9 cellular contexts compared by ENCODE assay signal in the genomic region with DNA sequence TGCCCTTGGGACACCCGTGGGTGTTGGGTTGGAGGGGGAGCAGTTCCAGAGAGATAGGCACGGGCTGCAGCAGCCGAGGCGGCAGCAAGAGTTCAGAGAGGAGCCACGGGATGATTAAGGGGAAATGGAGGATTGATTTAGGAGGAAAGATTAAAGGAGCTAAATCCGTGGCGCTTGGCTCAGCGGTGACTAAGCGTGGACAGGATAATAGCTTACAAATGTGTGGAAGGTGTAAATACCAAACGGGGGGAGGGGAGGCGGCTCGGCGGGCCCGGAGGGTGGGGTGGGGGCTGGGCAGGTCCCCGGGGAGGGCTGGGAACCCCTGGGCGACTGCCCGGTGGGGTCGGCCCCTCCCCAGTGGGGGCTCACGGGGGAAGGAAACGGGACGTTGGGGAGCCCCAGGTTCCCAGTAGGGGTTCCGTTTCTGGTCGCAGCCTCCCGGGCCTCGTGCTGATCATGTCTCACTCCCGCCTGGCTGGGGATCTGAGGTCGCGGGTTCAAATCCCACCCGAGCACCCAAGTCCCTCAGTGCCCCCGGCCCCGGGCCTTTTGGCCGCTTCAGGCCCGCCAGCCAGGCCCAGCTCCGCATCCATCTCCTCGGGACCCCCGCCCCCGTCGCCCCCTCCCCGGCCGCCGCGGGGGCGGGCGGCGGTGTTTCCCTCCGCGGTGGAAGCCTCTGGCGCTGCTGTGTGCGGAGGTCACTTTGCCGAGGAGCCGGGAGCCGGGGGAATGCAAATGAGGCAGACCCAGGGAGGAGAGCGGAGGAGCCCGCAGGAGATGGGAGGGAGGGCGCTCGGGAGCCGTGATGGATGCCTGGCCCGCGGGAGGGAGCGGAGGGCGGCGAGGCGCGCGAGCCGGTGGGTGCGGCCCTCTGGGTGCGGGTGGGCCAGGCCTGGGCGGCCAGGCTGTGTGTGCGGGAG. TPM values are rescaled to one million over a fixed set of nuclear protein-coding genes. Genes with fewer than 3 reads are reported as not detected.
DNase-seq lines count a peak whose midpoint lies in the region; ATAC-seq, FAIRE-seq and TF ChIP-seq lines count a peak whose summit lies in the region.
"Had no signal": no experiment of that assay in that cellular context is flagged by ENCODE, and none has a peak within 500 bp of the region (broad histone marks: within the 10 kb centered on the region; RNA-seq: fewer than 3 reads in every experiment).

No MANE protein-coding gene starts in this region.

- FAIRE-seq in GM12892 (lab: Jason Lieb, UNC), result no peak

- H3K36me3 ChIP-seq in GM23338 (ENCODE audit: insufficient read depth) (no peaks in the 10 kb centered on the region), sigmoid colon (no peaks in the 10 kb centered on the region)

- H3K9me3 Mint-ChIP-seq in GM23338, result no peaks in the 10 kb centered on the region

- 3% methylated on average over 70 of the region's 70 CpGs for WGBS in sigmoid colon, 2 donors

- H3K9me2 ChIP-seq in GM23338 (ENCODE audit: insufficient read depth), result no peaks in the 10 kb centered on the region

- H2AFZ ChIP-seq in GM23338, result peak overlapping the region; percentile 97; the same call in 1 of the 2 replicates

- intact Hi-C loops in sigmoid colon (cut with DNase I) (loop anchor here (2.0 kb wide), 1 partner anchor 118 kb away; no protein-coding TSS in a partner anchor), posterior vena cava (cut with DNase I) (no loop called here)

- POLR2A ChIA-PET in RWPE1 (lab: Yijun Ruan, JAX; ENCODE audit: low non-redundant PET), result interaction anchor here (0.6 kb wide), 1 partner anchor 119 kb away, joined by 3 read pairs; no protein-coding TSS in a partner anchor

- no peaks in the 10 kb centered on the region; the same call in 2 of the 3 replicates for H3K36me3 Mint-ChIP-seq in GM23338 (ENCODE audit: low read depth)

- DNase-seq in GM23338 (ENCODE audit: low spot score), result peak; percentile 92
- peak; percentile 74 for DNase-seq in RWPE1 (ENCODE audit: low spot score)
- DNase-seq in glomerular visceral epithelial cell (ENCODE audit: extremely low spot score), result peak; percentile 54
- peak; percentile 80 for DNase-seq in sigmoid colon
- no peak for DNase-seq in posterior vena cava (ENCODE audit: low spot score)
- no peak for DNase-seq in GM12892 (ENCODE audit: insufficient read length)
- no peak for DNase-seq in NK-92 treated with Interleukin-12 subunit alpha and Interleukin-12 subunit beta, amount 100 ng/mL, for 24 hours (lab: John Stamatoyannopoulos, UW)

- H3K4me1 Mint-ChIP-seq in GM23338, result peaks cover 70% of the 10 kb centered on the region

- peaks cover 22% of the 10 kb centered on the region for H3F3A ChIP-seq in GM23338 (replicated peaks; ENCODE audit: low read depth)

- TF ChIP-seq CTCF in GM23338 (conservative IDR thresholded peaks at IDR 0.05; ENCODE audit: low read depth in 2 of 2) (peak in 1 of 2 experiments; percentile 30; a peak in 2 of 4 replicates), RWPE1 (conservative IDR thresholded peaks at IDR 0.05; ENCODE audit: low read depth) (no peak), sigmoid colon (IDR thresholded peaks at IDR 0.05) (peak in 1 of 4 experiments; percentile 4)

- no peaks in the 10 kb centered on the region for H4K20me1 ChIP-seq in GM23338 (replicated peaks; ENCODE audit: insufficient read depth)

- H3K79me2 ChIP-seq in GM23338 (replicated peaks; ENCODE audit: insufficient read depth), result no peaks in the 10 kb centered on the region

- H3K4me1 ChIP-seq in GM23338 (ENCODE audit: insufficient read depth) (peaks cover 29% of the 10 kb centered on the region), sigmoid colon (peaks cover 0 to 31% (median 27%) of the 10 kb centered on the region in 4 donors)

- H3K9me3 ChIP-seq in sigmoid colon, result no peaks in the 10 kb centered on the region

- H3K4me3 Mint-ChIP-seq in GM23338, result peak overlapping the region; percentile 70

- TF ChIP-seq POLR2A in sigmoid colon (IDR thresholded peaks at IDR 0.05), result no peak
- no peak for TF ChIP-seq POLR2A in GM12892 (IDR thresholded peaks at IDR 0.05; ENCODE audit: low read depth, low read length)

- CTCF ChIA-PET in RWPE1 (lab: Yijun Ruan, JAX), result interaction anchor here (0.5 kb wide), 1 partner anchor 227 kb away, joined by 3 read pairs; no protein-coding TSS in a partner anchor

- H3K27me3 ChIP-seq in GM23338 (ENCODE audit: insufficient read depth) (peaks cover 29% of the 10 kb centered on the region), sigmoid colon (peaks cover 0 to 17% (median 0%) of the 10 kb centered on the region in 3 donors)

- peak overlapping the region; percentile 44; the same call in 1 of the 2 replicates for H3K27ac Mint-ChIP-seq in GM23338

- TF ChIP-seq EP300 in sigmoid colon (IDR thresholded peaks at IDR 0.05), result no peak

- ATAC-seq in GM23338 (peak; percentile 75), HG03460 (IDR thresholded peaks at IDR 0.05; ENCODE audit: unreplicated experiment) (no peak)

- peaks cover 24% of the 10 kb centered on the region for H3K27me3 Mint-ChIP-seq in GM23338 (ENCODE audit: insufficient read depth, low read depth, poor library complexity)

- H3K4me3 ChIP-seq in GM23338 (peak overlapping the region; percentile 64), sigmoid colon (peak overlapping the region; percentile 18 to 49 (median 43))

- peak overlapping the region; percentile 69 for H3K27ac ChIP-seq in GM23338 (ENCODE audit: low read depth)
- H3K27ac ChIP-seq in RWPE1, result peak overlapping the region; percentile 50
- peak overlapping the region; percentile 81 to 88 (median 83) for H3K27ac ChIP-seq in sigmoid colon

- peak overlapping the region; percentile 79 for H3K4me2 ChIP-seq in GM23338

TF ChIP-seq in GM23338, 12 proteins besides CTCF, POLR2A, EP300 and RAD21:
- TF ChIP-seq CREB1 (CRISPR knock-in tag; IDR thresholded peaks at IDR 0.05; ENCODE audit: low read depth) (no peak), EZH2 (IDR thresholded peaks at IDR 0.05; ENCODE audit: low read depth, unreplicated experiment) (no peak), POLR2AphosphoS5 (IDR thresholded peaks at IDR 0.05; ENCODE audit: low read depth) (peak; percentile 18; the same call in 1 of the 2 replicates), JUNB (IDR thresholded peaks at IDR 0.05; ENCODE audit: unreplicated experiment) (no peak), EZH2phosphoT487 (IDR thresholded peaks at IDR 0.05; ENCODE audit: unreplicated experiment) (no peak)
- TF ChIP-seq, protein P1, sequence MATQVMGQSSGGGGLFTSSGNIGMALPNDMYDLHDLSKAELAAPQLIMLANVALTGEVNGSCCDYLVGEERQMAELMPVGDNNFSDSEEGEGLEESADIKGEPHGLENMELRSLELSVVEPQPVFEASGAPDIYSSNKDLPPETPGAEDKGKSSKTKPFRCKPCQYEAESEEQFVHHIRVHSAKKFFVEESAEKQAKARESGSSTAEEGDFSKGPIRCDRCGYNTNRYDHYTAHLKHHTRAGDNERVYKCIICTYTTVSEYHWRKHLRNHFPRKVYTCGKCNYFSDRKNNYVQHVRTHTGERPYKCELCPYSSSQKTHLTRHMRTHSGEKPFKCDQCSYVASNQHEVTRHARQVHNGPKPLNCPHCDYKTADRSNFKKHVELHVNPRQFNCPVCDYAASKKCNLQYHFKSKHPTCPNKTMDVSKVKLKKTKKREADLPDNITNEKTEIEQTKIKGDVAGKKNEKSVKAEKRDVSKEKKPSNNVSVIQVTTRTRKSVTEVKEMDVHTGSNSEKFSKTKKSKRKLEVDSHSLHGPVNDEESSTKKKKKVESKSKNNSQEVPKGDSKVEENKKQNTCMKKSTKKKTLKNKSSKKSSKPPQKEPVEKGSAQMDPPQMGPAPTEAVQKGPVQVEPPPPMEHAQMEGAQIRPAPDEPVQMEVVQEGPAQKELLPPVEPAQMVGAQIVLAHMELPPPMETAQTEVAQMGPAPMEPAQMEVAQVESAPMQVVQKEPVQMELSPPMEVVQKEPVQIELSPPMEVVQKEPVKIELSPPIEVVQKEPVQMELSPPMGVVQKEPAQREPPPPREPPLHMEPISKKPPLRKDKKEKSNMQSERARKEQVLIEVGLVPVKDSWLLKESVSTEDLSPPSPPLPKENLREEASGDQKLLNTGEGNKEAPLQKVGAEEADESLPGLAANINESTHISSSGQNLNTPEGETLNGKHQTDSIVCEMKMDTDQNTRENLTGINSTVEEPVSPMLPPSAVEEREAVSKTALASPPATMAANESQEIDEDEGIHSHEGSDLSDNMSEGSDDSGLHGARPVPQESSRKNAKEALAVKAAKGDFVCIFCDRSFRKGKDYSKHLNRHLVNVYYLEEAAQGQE (IDR thresholded peaks at IDR 0.05; ENCODE audit: unreplicated experiment), result peak; percentile 3

RNA-seq across cellular contexts. Expression of a gene that starts 8.1 kb away (rescaled TPM):
- 3.6 TPM in 1 of 2 replicates, not detected in the other for total RNA-seq in GM23338 (2014; rRNA removed; shearing (Covaris generic))
- polyA plus RNA-seq in GM23338 (2016; fragmentation: Nextera tagmentation; extraction: Ambion mirVana), result 0.13 and 0.40 TPM in 2 replicates
- under 1 TPM in 1 of 4 donors, not detected in 3; under 0.01 TPM for total RNA-seq in sigmoid colon
- under 1 TPM in 1 of 3 donors, not detected in 2; 0.07 TPM for polyA plus RNA-seq in sigmoid colon
- total RNA-seq in posterior vena cava, result under 1 TPM in 1 of 2 donors, not detected in 1; 0.38 TPM
- polyA plus RNA-seq in GM12892 (2012; ENCODE audit: missing spikeins), result not detected
- total RNA-seq: dermis microvascular lymphatic vessel endothelial cell had no signal

RNA-seq across cellular contexts. Expression of a gene that starts 21.2 kb away (rescaled TPM):
- 232 and 252 TPM in 2 replicates for total RNA-seq in GM23338 (2014; rRNA removed; shearing (Covaris generic))
- polyA plus RNA-seq in GM23338 (2016; fragmentation: Nextera tagmentation; extraction: Ambion mirVana) (34.4 and 36.5 TPM in 2 replicates), sigmoid colon (10 to 100 TPM in 1 of 3 donors, 1 to 10 TPM in 2; 5.5 to 37.3 (median 6.6) TPM)
- total RNA-seq in sigmoid colon (10 to 100 TPM; 12.5 to 39.1 (median 23.5) TPM), posterior vena cava (10 to 100 TPM; 42.9 to 51.1 TPM)
- 0.61 TPM for polyA plus RNA-seq in GM12892 (2012; ENCODE audit: missing spikeins)

RNA-seq across cellular contexts. Expression of a gene that starts 21.5 kb away (rescaled TPM):
- 13.7 and 25.6 TPM in 2 replicates for total RNA-seq in GM23338 (2014; rRNA removed; shearing (Covaris generic))
- polyA plus RNA-seq in GM23338 (2016; fragmentation: Nextera tagmentation; extraction: Ambion mirVana) (5.6 TPM in 2 replicates), sigmoid colon (1 to 10 TPM in 2 of 3 donors, not detected in 1; 1.2 to 3.9 TPM)
- total RNA-seq in sigmoid colon (1 to 10 TPM in 3 of 4 donors, under 1 TPM in 1; 0.71 to 3.0 (median 1.6) TPM), posterior vena cava (1 to 10 TPM; 3.0 to 3.2 TPM)
- 0.19 TPM for polyA plus RNA-seq in GM12892 (2012; ENCODE audit: missing spikeins)
- total RNA-seq: dermis microvascular lymphatic vessel endothelial cell had no signal

RNA-seq across cellular contexts. Expression of a gene that starts 23.7 kb away (rescaled TPM):
- 33.8 and 37.3 TPM in 2 replicates for total RNA-seq in GM23338 (2014; rRNA removed; shearing (Covaris generic))
- polyA plus RNA-seq in GM23338 (2016; fragmentation: Nextera tagmentation; extraction: Ambion mirVana) (25.2 and 27.0 TPM in 2 replicates), sigmoid colon (10 to 100 TPM; 42.6 to 52.8 (median 44.2) TPM)
- total RNA-seq in sigmoid colon (10 to 100 TPM; 13.9 to 24.7 (median 21.3) TPM), posterior vena cava (10 to 100 TPM; 33.9 to 42.8 TPM)
- 26.6 TPM for polyA plus RNA-seq in GM12892 (2012; ENCODE audit: missing spikeins)

RNA-seq across cellular contexts. Expression of a gene that starts 49.0 kb away (rescaled TPM):
- total RNA-seq in GM23338 (2014; rRNA removed; shearing (Covaris generic)), result 164 and 207 TPM in 2 replicates
- polyA plus RNA-seq in GM23338 (2016; fragmentation: Nextera tagmentation; extraction: Ambion mirVana) (94.9 and 102 TPM in 2 replicates), sigmoid colon (10 to 100 TPM in 1 of 3 donors, 1 to 10 TPM in 2; 2.8 to 15.6 (median 7.8) TPM)
- total RNA-seq in sigmoid colon (10 to 100 TPM; 34.6 to 83.6 (median 53.3) TPM), posterior vena cava (10 to 100 TPM; 40.7 to 57.7 TPM)
- polyA plus RNA-seq in GM12892 (2012; ENCODE audit: missing spikeins), result not detected

Comparison
In these comparisons a context has a peak if more than half of its experiments do, and no peak if none do; other contexts are left out.
1. DNase-seq: peak in GM23338 (single experiment), RWPE1 (single experiment), glomerular visceral epithelial cell (single experiment) and sigmoid colon (single experiment); none in posterior vena cava (single experiment), GM12892 (single experiment) and NK-92 treated with Interleukin-12 subunit alpha and Interleukin-12 subunit beta, amount 100 ng/mL, for 24 hours (single experiment).
2. Peak in every context shown above with its lines, with median percentiles within 50 percentile points of each other: H3K27ac ChIP-seq.